8 cellular contexts compared by ENCODE assay signal in genomic region chrX:124406294-124407013, GRCh38.
A peak's percentile ranks its signal among the peaks of the same experiment; 100 is the strongest.
DNase-seq lines count a peak whose midpoint lies in the region; ATAC-seq, FAIRE-seq and TF ChIP-seq lines count a peak whose summit lies in the region.

No MANE protein-coding gene starts in this region.

- no peak for TF ChIP-seq POLR2A in HepG2 (IDR thresholded peaks at IDR 0.05; ENCODE audit: insufficient read depth in 1 of 2, low read depth in 2 of 2, low read length in 2 of 2)

- DNase-seq in NCI-H2196 (lab: John Stamatoyannopoulos, UW; ENCODE audit: unreplicated experiment) (peak; percentile 30), NCI-H2196 treated with DMSO at 0.1 percent for 48 hours (lab: John Stamatoyannopoulos, UW; ENCODE audit: unreplicated experiment) (no peak), NCI-H2081 treated with DMSO at 0.1 percent for 48 hours (lab: John Stamatoyannopoulos, UW) (peak; percentile 61), activated B cell treated with CpG ODN at 0.5 μM for 24 hours (no peak), HepG2 (ENCODE audit: low spot score) (peak; percentile 31)
- DNase-seq in central memory CD4-positive, alpha-beta T cell, result peak; percentile 41
- DNase-seq in stimulated activated CD8-positive, alpha-beta memory T cell treated with anti-CD3 and anti-CD28 coated beads, Interleukin-12 subunit alpha, Interleukin-12 subunit beta, amount 100 ng/mL, for 24 hours (ENCODE audit: extremely low read depth), result peak; percentile 21

- H3K9ac ChIP-seq in HepG2 (ENCODE audit: insufficient read depth, low read depth, low read length), result no peak overlapping the region

- H3K9me3 Mint-ChIP-seq in activated B cell treated with CpG ODN at 0.5 μM for 24 hours, result no peaks in the 10 kb centered on the region

- H3K79me2 ChIP-seq in HepG2 (ENCODE audit: insufficient read depth, low read length), result no peaks in the 10 kb centered on the region

- no peak overlapping the region for H3K27ac ChIP-seq in HepG2 (ENCODE audit: extremely low read length, insufficient read depth, low read length)

- H3K4me1 ChIP-seq in HepG2 (ENCODE audit: insufficient read depth, low read length), result no peaks in the 10 kb centered on the region

- in situ Hi-C loops in HepG2 (cut with HindIII; ENCODE audit: extremely low pct_ligation_motif_present, low pct_unique_long_range_greater_than_20kb), result loop anchor here (10.0 kb wide), 1 partner anchor 728 kb away; no protein-coding TSS in a partner anchor

- peak; percentile 78 for ATAC-seq in HG02798 (IDR thresholded peaks at IDR 0.05; ENCODE audit: poor library complexity, unreplicated experiment)
- ATAC-seq in activated B cell treated with CpG ODN at 0.5 μM for 24 hours (ENCODE audit: low read depth), result peak; percentile 34
- ATAC-seq in HepG2, result peak; percentile 79

- no peaks in the 10 kb centered on the region for H3K4me1 Mint-ChIP-seq in activated B cell treated with CpG ODN at 0.5 μM for 24 hours

- peak; percentile 64 for FAIRE-seq in HepG2 (lab: Jason Lieb, UNC)

- H3K9me3 ChIP-seq in HepG2 (ENCODE audit: low read length), result no peaks in the 10 kb centered on the region

- H2AFZ ChIP-seq in HepG2 (ENCODE audit: low read length), result no peak overlapping the region

- no peak overlapping the region for H3K4me2 ChIP-seq in HepG2 (ENCODE audit: low read depth, low read length)

- no peak overlapping the region for H3K4me3 ChIP-seq in HepG2 (replicated peaks in 1 of 3; ENCODE audit: insufficient read depth in 1 of 3, low read depth in 2 of 3, low read length in 3 of 3)

- CTCF ChIA-PET in activated B cell treated with CpG ODN at 0.5 μM for 24 hours (lab: Charles Lee), result interaction anchor here (0.6 to 1.5 kb wide), 3 partner anchors 11 to 19 kb away, joined by 3 read pairs; no protein-coding TSS in a partner anchor
- CTCF ChIA-PET in HepG2 (lab: Yijun Ruan, JAX; ENCODE audit: low intra/inter-chr PET ratio, low total read pairs), result interaction anchor here (1.4 kb wide), 1 partner anchor 725 kb away, joined by 3 read pairs; no protein-coding TSS in a partner anchor

- H3K36me3 ChIP-seq in HepG2 (replicated peaks in 1 of 2; ENCODE audit: control insufficient read depth in 1 of 2, insufficient read depth in 2 of 2, low read length in 2 of 2), result no peaks in the 10 kb centered on the region

- TF ChIP-seq EP300 in HepG2 (IDR thresholded peaks at IDR 0.05; ENCODE audit: low read depth in 2 of 2, low read length in 2 of 2) (no peak), HepG2 (CRISPR knock-in tag; IDR thresholded peaks at IDR 0.05; ENCODE audit: borderline replicate concordance) (no peak)

- intact Hi-C loops in activated B cell treated with CpG ODN at 0.5 μM for 24 hours (cut with micrococcal nuclease), result no loop called here
- intact Hi-C loops in HepG2 (cut with micrococcal nuclease; ENCODE audit: unreplicated experiment), result loop anchor here (1.0 to 10.0 kb wide), 2 partner anchors 308 to 725 kb away; no protein-coding TSS in a partner anchor

- POLR2A ChIA-PET in activated B cell treated with CpG ODN at 0.5 μM for 24 hours (lab: Charles Lee) (no interaction called here), HepG2 (lab: Yijun Ruan, JAX) (no interaction called here)

- H4K20me1 ChIP-seq in HepG2 (ENCODE audit: insufficient read depth, low read length), result no peaks in the 10 kb centered on the region

- no peaks in the 10 kb centered on the region for H3K36me3 Mint-ChIP-seq in activated B cell treated with CpG ODN at 0.5 μM for 24 hours (ENCODE audit: low read depth)

- 5% methylated on average over 10 of the region's 12 CpGs for WGBS in HepG2 (ENCODE audit: low lambda C conversion rate)

- H3K27me3 ChIP-seq in HepG2 (ENCODE audit: control insufficient read depth in 1 of 2, insufficient read depth in 2 of 2, low read length in 2 of 2), result 0 out of 5 replicates have a peak, but pooled peaks cover 0 to 1% of the 10 kb centered on the region in 2 experiments

- no peak overlapping the region for H3K4me3 Mint-ChIP-seq in activated B cell treated with CpG ODN at 0.5 μM for 24 hours

- TF ChIP-seq CTCF in activated B cell treated with CpG ODN at 0.5 μM for 24 hours (IDR thresholded peaks at IDR 0.05) (no peak), HepG2 (CRISPR knock-in tag; IDR thresholded peaks at IDR 0.05) (peak; percentile 64)

- no TSS peak for BruUV-seq in HepG2 (replicated peaks; lab: Mats Ljungman, UMichigan)

- TF ChIP-seq RAD21 in HepG2 (CRISPR knock-in tag; IDR thresholded peaks at IDR 0.05), result 0 out of 2 replicates have a peak, but pooled peaks have one; percentile 15

- H3K27ac Mint-ChIP-seq in activated B cell treated with CpG ODN at 0.5 μM for 24 hours, result no peak overlapping the region

- H3K27me3 Mint-ChIP-seq in activated B cell treated with CpG ODN at 0.5 μM for 24 hours, result no peaks in the 10 kb centered on the region

TF ChIP-seq in HepG2, 621 proteins besides CTCF, POLR2A, EP300 and RAD21:
- TF ChIP-seq CBX2 (IDR thresholded peaks at IDR 0.05; ENCODE audit: low read depth, low read length) (no peak), CBX2 (CRISPR knock-in tag; IDR thresholded peaks at IDR 0.05; ENCODE audit: low read depth) (no peak), SMC3 (IDR thresholded peaks at IDR 0.05; ENCODE audit: low read length) (peak; percentile 37; the same call in 1 of the 2 replicates), ELF3 (CRISPR knock-in tag; IDR thresholded peaks at IDR 0.05) (no peak), TSC22D2 (CRISPR knock-in tag; IDR thresholded peaks at IDR 0.05; ENCODE audit: borderline replicate concordance) (no peak), MAFK (conservative IDR thresholded peaks at IDR 0.05 in 1 of 2, IDR thresholded peaks at IDR 0.05 in 1 of 2; ENCODE audit: low read length in 2 of 2) (no peak), CBFB (CRISPR knock-in tag; IDR thresholded peaks at IDR 0.05) (no peak), ZNF790 (CRISPR knock-in tag; IDR thresholded peaks at IDR 0.05; ENCODE audit: borderline replicate concordance) (no peak), ZNF530 (CRISPR knock-in tag; IDR thresholded peaks at IDR 0.05; ENCODE audit: low read depth) (no peak), ATF5 (CRISPR knock-in tag; IDR thresholded peaks at IDR 0.05; ENCODE audit: low read depth) (no peak), HDAC1 (CRISPR knock-in tag; IDR thresholded peaks at IDR 0.05) (no peak), ZNF124 (CRISPR knock-in tag; IDR thresholded peaks at IDR 0.05) (no peak), ZIK1 (CRISPR knock-in tag; IDR thresholded peaks at IDR 0.05; ENCODE audit: borderline replicate concordance, low read depth) (no peak), DPF2 (CRISPR knock-in tag; IDR thresholded peaks at IDR 0.05; ENCODE audit: borderline replicate concordance, low read depth) (no peak), STAG1 (CRISPR knock-in tag; IDR thresholded peaks at IDR 0.05) (peak; percentile 77)
- TF ChIP-seq, protein P1, sequence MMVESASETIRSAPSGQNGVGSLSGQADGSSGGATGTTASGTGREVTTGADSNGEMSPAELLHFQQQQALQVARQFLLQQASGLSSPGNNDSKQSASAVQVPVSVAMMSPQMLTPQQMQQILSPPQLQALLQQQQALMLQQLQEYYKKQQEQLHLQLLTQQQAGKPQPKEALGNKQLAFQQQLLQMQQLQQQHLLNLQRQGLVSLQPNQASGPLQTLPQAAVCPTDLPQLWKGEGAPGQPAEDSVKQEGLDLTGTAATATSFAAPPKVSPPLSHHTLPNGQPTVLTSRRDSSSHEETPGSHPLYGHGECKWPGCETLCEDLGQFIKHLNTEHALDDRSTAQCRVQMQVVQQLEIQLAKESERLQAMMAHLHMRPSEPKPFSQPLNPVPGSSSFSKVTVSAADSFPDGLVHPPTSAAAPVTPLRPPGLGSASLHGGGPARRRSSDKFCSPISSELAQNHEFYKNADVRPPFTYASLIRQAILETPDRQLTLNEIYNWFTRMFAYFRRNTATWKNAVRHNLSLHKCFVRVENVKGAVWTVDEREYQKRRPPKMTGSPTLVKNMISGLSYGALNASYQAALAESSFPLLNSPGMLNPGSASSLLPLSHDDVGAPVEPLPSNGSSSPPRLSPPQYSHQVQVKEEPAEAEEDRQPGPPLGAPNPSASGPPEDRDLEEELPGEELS (CRISPR knock-in tag; IDR thresholded peaks at IDR 0.05), result no peak

Comparison
In these comparisons a context has a peak if more than half of its experiments do, and no peak if none do; other contexts are left out.
1. DNase-seq: peak in NCI-H2196 (single experiment), NCI-H2081 treated with DMSO at 0.1 percent for 48 hours (single experiment), central memory CD4-positive, alpha-beta T cell (single experiment), HepG2 (single experiment) and stimulated activated CD8-positive, alpha-beta memory T cell treated with anti-CD3 and anti-CD28 coated beads, Interleukin-12 subunit alpha, Interleukin-12 subunit beta, amount 100 ng/mL, for 24 hours (single experiment); none in NCI-H2196 treated with DMSO at 0.1 percent for 48 hours (single experiment) and activated B cell treated with CpG ODN at 0.5 μM for 24 hours (single experiment).
2. Peak in every context shown above with its lines, with median percentiles within 50 percentile points of each other: ATAC-seq.